ENCODE assay signal across 22 cellular contexts in genomic region chr7:155710530-155710929, GRCh38.
A peak's percentile ranks its signal among the peaks of the same experiment; 100 is the strongest.
DNase-seq lines count a peak whose midpoint lies in the region; ATAC-seq and TF ChIP-seq lines count a peak whose summit lies in the region.
"Had no signal": no experiment of that assay in that cellular context is flagged by ENCODE, and none has a peak within 500 bp of the region (broad histone marks: within the 10 kb centered on the region; RNA-seq: fewer than 3 reads in every experiment).

No MANE protein-coding gene starts in this region.

- no peak overlapping the region for H3K4ac ChIP-seq in mesenchymal stem cell (ENCODE audit: low read depth in 1 of 2, low read length in 2 of 2)

- no peak overlapping the region for H2BK12ac ChIP-seq in mesenchymal stem cell (ENCODE audit: low read length in 2 of 2)

- no peak overlapping the region for H2AK5ac ChIP-seq in mesenchymal stem cell (ENCODE audit: low read length, severe bottlenecking)

- H3K9me3 Mint-ChIP-seq in GM23338, result no peaks in the 10 kb centered on the region
- H3K9me3 Mint-ChIP-seq in activated naive CD8-positive, alpha-beta T cell treated with anti-CD3 and anti-CD28 coated beads, Interleukin-2, amount 50 U/mL, for 24 hours, result no peaks in the 10 kb centered on the region
- no peaks in the 10 kb centered on the region for H3K9me3 Mint-ChIP-seq in activated T-cell treated with anti-CD3 and anti-CD28 coated beads, Interleukin-2, amount 50 U/mL, for 4 hours
- H3K9me3 Mint-ChIP-seq: activated CD8-positive, alpha-beta T cell treated with anti-CD3 and anti-CD28 coated beads for 36 hours; activated naive CD8-positive, alpha-beta T cell treated with anti-CD3 and anti-CD28 coated beads, Interleukin-2, amount 10 ng/mL, durations not matched to agents 7 days and 5 days; CD14-positive monocyte; stimulated activated memory B cell treated with anti-CD40 and anti-IgM and Interleukin-4, amounts not matched to agents 10 μg/mL and 1 μg/mL and 100 μg/mL, for 72 hours had no signal

- no peak overlapping the region for H3K4me3 Mint-ChIP-seq in GM23338
- no peak overlapping the region for H3K4me3 Mint-ChIP-seq in activated naive CD8-positive, alpha-beta T cell treated with anti-CD3 and anti-CD28 coated beads, Interleukin-2, amount 50 U/mL, for 24 hours
- H3K4me3 Mint-ChIP-seq in activated T-cell treated with anti-CD3 and anti-CD28 coated beads, Interleukin-2, amount 50 U/mL, for 4 hours, result no peak overlapping the region
- H3K4me3 Mint-ChIP-seq: activated CD8-positive, alpha-beta T cell treated with anti-CD3 and anti-CD28 coated beads for 36 hours; activated naive CD8-positive, alpha-beta T cell treated with anti-CD3 and anti-CD28 coated beads, Interleukin-2, amount 10 ng/mL, durations not matched to agents 7 days and 5 days; CD14-positive monocyte; stimulated activated memory B cell treated with anti-CD40 and anti-IgM and Interleukin-4, amounts not matched to agents 10 μg/mL and 1 μg/mL and 100 μg/mL, for 72 hours had no signal

- peaks cover 51% of the 10 kb centered on the region for H3K79me1 ChIP-seq in mesenchymal stem cell (replicated peaks; ENCODE audit: low read length, poor library complexity, severe bottlenecking)

- no peak overlapping the region for H2BK15ac ChIP-seq in mesenchymal stem cell (ENCODE audit: low read depth, poor library complexity, severe bottlenecking)

- no peak overlapping the region for H4K8ac ChIP-seq in mesenchymal stem cell (ENCODE audit: low read length)

- H4K20me1 ChIP-seq in BLaER1, result peaks cover 92% of the 10 kb centered on the region
- peaks cover 29% of the 10 kb centered on the region for H4K20me1 ChIP-seq in GM23338 (replicated peaks; ENCODE audit: insufficient read depth)
- H4K20me1 ChIP-seq in MM.1S (ENCODE audit: insufficient read depth, low read length), result peaks cover 19% of the 10 kb centered on the region

- no peaks in the 10 kb centered on the region for H3K9me2 ChIP-seq in GM23338 (ENCODE audit: insufficient read depth)
- H3K9me2 ChIP-seq in MM.1S (replicated peaks; ENCODE audit: insufficient read depth, low read length), result no peaks in the 10 kb centered on the region

- H3K27me3 ChIP-seq in BLaER1 (no peaks in the 10 kb centered on the region), GM23338 (ENCODE audit: insufficient read depth) (no peaks in the 10 kb centered on the region), MM.1S (replicated peaks; ENCODE audit: insufficient read depth, low read length) (no peaks in the 10 kb centered on the region), mesenchymal stem cell (ENCODE audit: control insufficient read depth in 1 of 2, insufficient read depth in 1 of 2, low read length in 2 of 2) (no peaks in the 10 kb centered on the region)
- H3K27me3 ChIP-seq: brain microvascular endothelial cell, transverse colon had no signal

- H3K4me1 ChIP-seq in BLaER1, result peaks cover 41% of the 10 kb centered on the region
- H3K4me1 ChIP-seq in GM23338 (ENCODE audit: insufficient read depth), result peaks cover 5% of the 10 kb centered on the region; the same call in 1 of the 2 replicates
- H3K4me1 ChIP-seq in MM.1S (ENCODE audit: low read length), result no peaks in the 10 kb centered on the region
- peaks cover 3% of the 10 kb centered on the region for H3K4me1 ChIP-seq in mesenchymal stem cell (ENCODE audit: control insufficient read depth, insufficient read depth, low read depth, low read length)
- H3K4me1 ChIP-seq: transverse colon had no signal

- H3K79me2 ChIP-seq in GM23338 (replicated peaks; ENCODE audit: insufficient read depth), result peaks cover 73% of the 10 kb centered on the region
- peaks cover 84% of the 10 kb centered on the region for H3K79me2 ChIP-seq in MM.1S (ENCODE audit: low read length)

- no peak overlapping the region for H3K27ac Mint-ChIP-seq in GM23338
- no peak overlapping the region for H3K27ac Mint-ChIP-seq in activated naive CD8-positive, alpha-beta T cell treated with anti-CD3 and anti-CD28 coated beads, Interleukin-2, amount 50 U/mL, for 24 hours
- H3K27ac Mint-ChIP-seq: activated CD8-positive, alpha-beta T cell treated with anti-CD3 and anti-CD28 coated beads for 36 hours; activated naive CD8-positive, alpha-beta T cell treated with anti-CD3 and anti-CD28 coated beads, Interleukin-2, amount 10 ng/mL, durations not matched to agents 7 days and 5 days; stimulated activated memory B cell treated with anti-CD40 and anti-IgM and Interleukin-4, amounts not matched to agents 10 μg/mL and 1 μg/mL and 100 μg/mL, for 72 hours had no signal

- peak overlapping the region; percentile 46; the same call in 1 of the 2 replicates for H3K9ac ChIP-seq in BLaER1
- H3K9ac ChIP-seq in MM.1S (ENCODE audit: low read length), result no peak overlapping the region
- H3K9ac ChIP-seq in mesenchymal stem cell (ENCODE audit: low read length), result no peak overlapping the region

- TF ChIP-seq CTCF in GM23338 (conservative IDR thresholded peaks at IDR 0.05; ENCODE audit: low read depth in 2 of 2), result no peak
- no peak for TF ChIP-seq CTCF in MM.1S (IDR thresholded peaks at IDR 0.05; ENCODE audit: low read length)

- H2AFZ ChIP-seq in GM23338 (no peak overlapping the region), MM.1S (ENCODE audit: low read length) (no peak overlapping the region), mesenchymal stem cell (ENCODE audit: low read depth, low read length) (no peak overlapping the region)

- H3K27ac ChIP-seq in BLaER1 (peak overlapping the region; percentile 32; the same call in 1 of the 2 replicates), GM23338 (ENCODE audit: low read depth) (no peak overlapping the region), MM.1S (ENCODE audit: low read length) (no peak overlapping the region), mesenchymal stem cell (ENCODE audit: low read length, poor library complexity, severe bottlenecking) (no peak overlapping the region)
- H3K27ac ChIP-seq: brain microvascular endothelial cell, transverse colon had no signal

- H4K91ac ChIP-seq in mesenchymal stem cell (ENCODE audit: low read length), result no peak overlapping the region

- H3K4me3 ChIP-seq in BLaER1 (no peak overlapping the region), GM23338 (no peak overlapping the region), MM.1S (ENCODE audit: low read length) (no peak overlapping the region), mesenchymal stem cell (ENCODE audit: insufficient read depth in 1 of 2, low read depth in 1 of 2, low read length in 2 of 2) (no peak overlapping the region)
- H3K4me3 ChIP-seq: mucosa of descending colon, transverse colon had no signal

- no peak overlapping the region for H2BK5ac ChIP-seq in mesenchymal stem cell (ENCODE audit: low read depth, low read length, poor library complexity, severe bottlenecking)

- peaks cover 49% of the 10 kb centered on the region for H3K36me3 Mint-ChIP-seq in GM23338 (ENCODE audit: low read depth)
- H3K36me3 Mint-ChIP-seq in activated naive CD8-positive, alpha-beta T cell treated with anti-CD3 and anti-CD28 coated beads, Interleukin-2, amount 50 U/mL, for 24 hours (ENCODE audit: low read depth), result peaks cover 39% of the 10 kb centered on the region
- H3K36me3 Mint-ChIP-seq in activated T-cell treated with anti-CD3 and anti-CD28 coated beads, Interleukin-2, amount 50 U/mL, for 4 hours (ENCODE audit: insufficient read depth), result peaks cover 34% of the 10 kb centered on the region

- peaks cover 6% of the 10 kb centered on the region for H3K27me3 Mint-ChIP-seq in GM23338 (ENCODE audit: insufficient read depth, low read depth, poor library complexity)
- H3K27me3 Mint-ChIP-seq in activated naive CD8-positive, alpha-beta T cell treated with anti-CD3 and anti-CD28 coated beads, Interleukin-2, amount 50 U/mL, for 24 hours, result no peaks in the 10 kb centered on the region
- no peaks in the 10 kb centered on the region for H3K27me3 Mint-ChIP-seq in activated T-cell treated with anti-CD3 and anti-CD28 coated beads, Interleukin-2, amount 50 U/mL, for 4 hours (ENCODE audit: low read depth)
- H3K27me3 Mint-ChIP-seq: activated CD8-positive, alpha-beta T cell treated with anti-CD3 and anti-CD28 coated beads for 36 hours; activated naive CD8-positive, alpha-beta T cell treated with anti-CD3 and anti-CD28 coated beads, Interleukin-2, amount 10 ng/mL, durations not matched to agents 7 days and 5 days; stimulated activated memory B cell treated with anti-CD40 and anti-IgM and Interleukin-4, amounts not matched to agents 10 μg/mL and 1 μg/mL and 100 μg/mL, for 72 hours had no signal

- H3K4me2 ChIP-seq in BLaER1 (peak overlapping the region; percentile 47), GM23338 (peak overlapping the region; percentile 38; the same call in 1 of the 2 replicates), MM.1S (ENCODE audit: low read depth, low read length) (no peak overlapping the region), mesenchymal stem cell (ENCODE audit: low read length, poor library complexity, severe bottlenecking) (no peak overlapping the region)

- H3K18ac ChIP-seq in mesenchymal stem cell (ENCODE audit: low read depth in 1 of 2, low read length in 2 of 2), result no peak overlapping the region

- no peaks in the 10 kb centered on the region for H3K9me3 ChIP-seq in BLaER1
- H3K9me3 ChIP-seq in MM.1S (replicated peaks; ENCODE audit: insufficient read depth, low read length), result no peaks in the 10 kb centered on the region
- H3K9me3 ChIP-seq in mesenchymal stem cell (ENCODE audit: control insufficient read depth, low read length), result no peaks in the 10 kb centered on the region
- H3K9me3 ChIP-seq: mucosa of descending colon, transverse colon had no signal

- no peak overlapping the region for H3K14ac ChIP-seq in mesenchymal stem cell (ENCODE audit: low read length in 2 of 2)

- peaks cover 10% of the 10 kb centered on the region for H3K4me1 Mint-ChIP-seq in GM23338
- peaks cover 12% of the 10 kb centered on the region for H3K4me1 Mint-ChIP-seq in activated naive CD8-positive, alpha-beta T cell treated with anti-CD3 and anti-CD28 coated beads, Interleukin-2, amount 50 U/mL, for 24 hours
- peaks cover 17% of the 10 kb centered on the region for H3K4me1 Mint-ChIP-seq in activated T-cell treated with anti-CD3 and anti-CD28 coated beads, Interleukin-2, amount 50 U/mL, for 4 hours (ENCODE audit: low read depth)

- H3K36me3 ChIP-seq in BLaER1, result peaks cover 99% of the 10 kb centered on the region
- peaks cover 30% of the 10 kb centered on the region; the same call in 1 of the 2 replicates for H3K36me3 ChIP-seq in GM23338 (ENCODE audit: insufficient read depth)
- peaks cover 14% of the 10 kb centered on the region for H3K36me3 ChIP-seq in MM.1S (replicated peaks; ENCODE audit: insufficient read depth, low read length)
- H3K36me3 ChIP-seq in mesenchymal stem cell (ENCODE audit: control insufficient read depth in 1 of 2, insufficient read depth in 2 of 2, low read depth in 1 of 2, low read length in 2 of 2), result peaks cover 48 to 93% of the 10 kb centered on the region in 2 experiments

- peak; percentile 77 for ATAC-seq in GM19395 (IDR thresholded peaks at IDR 0.05; ENCODE audit: unreplicated experiment)
- ATAC-seq in GM23338, result peak; percentile 33
- no peak for ATAC-seq in HG03354 (IDR thresholded peaks at IDR 0.05; ENCODE audit: poor library complexity, severe bottlenecking, unreplicated experiment)
- ATAC-seq in activated naive CD8-positive, alpha-beta T cell treated with anti-CD3 and anti-CD28 coated beads, Interleukin-2, amount 50 U/mL, for 24 hours, result no peak
- no peak for ATAC-seq in activated T-cell treated with anti-CD3 and anti-CD28 coated beads, Interleukin-2, amount 50 U/mL, for 4 hours
- ATAC-seq: activated CD8-positive, alpha-beta T cell treated with anti-CD3 and anti-CD28 coated beads for 36 hours; mucosa of descending colon; stimulated activated memory B cell treated with anti-CD40 and anti-IgM and Interleukin-4, amounts not matched to agents 10 μg/mL and 1 μg/mL and 100 μg/mL, for 72 hours had no signal

- no peak overlapping the region for H2BK120ac ChIP-seq in mesenchymal stem cell (ENCODE audit: low read depth, low read length)

- H3K23ac ChIP-seq in mesenchymal stem cell (ENCODE audit: low read length in 2 of 2), result no peak overlapping the region

- WGBS in mesenchymal stem cell, result 100% methylated on average over 1 of the region's 1 CpG

- DNase-seq in GM23338 (ENCODE audit: low spot score), result no peak
- DNase-seq in MM.1S, result peak; percentile 4
- no peak for DNase-seq in mesenchymal stem cell
- no peak for DNase-seq in activated naive CD8-positive, alpha-beta T cell treated with anti-CD3 and anti-CD28 coated beads, Interleukin-2, amount 50 U/mL, for 24 hours
- no peak for DNase-seq in activated T-cell treated with anti-CD3 and anti-CD28 coated beads, Interleukin-2, amount 50 U/mL, for 4 hours
- DNase-seq: activated CD8-positive, alpha-beta T cell treated with anti-CD3 and anti-CD28 coated beads for 36 hours; activated naive CD8-positive, alpha-beta T cell treated with anti-CD3 and anti-CD28 coated beads, Interleukin-2, amount 10 ng/mL, durations not matched to agents 7 days and 5 days; activated T-cell treated with anti-CD3 and anti-CD28 coated beads, Interleukin-2, amount 50 U/mL, for 48 hours; brain microvascular endothelial cell; cortex of kidney; foreskin fibroblast; mucosa of descending colon; NCI-H1417; NCI-H2171; NCI-H82; stimulated activated CD4-positive, alpha-beta T cell treated with anti-CD3 and anti-CD28 coated beads, Interleukin-12 subunit alpha, Interleukin-12 subunit beta, amount 100 ng/mL, for 4 hours; transverse colon had no signal

- no peaks in the 10 kb centered on the region for H3F3A ChIP-seq in GM23338 (replicated peaks; ENCODE audit: low read depth)
- no peaks in the 10 kb centered on the region for H3F3A ChIP-seq in MM.1S (ENCODE audit: insufficient read depth, low read length)

Comparison
In these comparisons a context has a peak if more than half of its experiments do, and no peak if none do; other contexts are left out.
1. H3K4me2 ChIP-seq: peak in BLaER1 (single experiment) and GM23338 (single experiment); none in MM.1S (single experiment) and mesenchymal stem cell (single experiment).
2. ATAC-seq: peak in GM19395 (single experiment) and GM23338 (single experiment); none in HG03354 (single experiment), activated naive CD8-positive, alpha-beta T cell treated with anti-CD3 and anti-CD28 coated beads, Interleukin-2, amount 50 U/mL, for 24 hours (single experiment) and activated T-cell treated with anti-CD3 and anti-CD28 coated beads, Interleukin-2, amount 50 U/mL, for 4 hours (0 of 2).